ENCODE assay signal across 1 cellular context in the genomic region with DNA sequence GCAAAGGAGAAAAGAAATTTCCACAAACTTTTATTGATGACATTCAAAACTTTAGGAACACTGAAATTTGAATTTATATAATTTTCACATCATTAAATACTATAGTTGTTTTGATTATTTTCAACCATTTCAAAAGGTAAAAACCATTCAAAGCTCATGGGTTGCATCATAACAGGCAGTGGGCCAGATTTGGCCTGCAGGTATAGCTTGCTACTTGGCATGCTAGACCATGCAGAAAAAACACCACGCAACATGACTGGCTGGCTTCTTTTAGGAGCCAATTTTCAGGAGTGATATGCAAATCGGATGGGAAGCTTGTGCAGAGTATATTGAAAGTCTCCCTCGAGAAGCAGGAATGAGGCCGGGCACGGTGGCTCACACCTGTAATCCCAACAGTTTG.
TF ChIP-seq lines count a peak whose summit lies in the region.

No MANE protein-coding gene starts in this region.

TF ChIP-seq in H1, 55 proteins besides CTCF, POLR2A, EP300 and RAD21:
- TF ChIP-seq TEAD4 (IDR thresholded peaks at IDR 0.05; ENCODE audit: low read depth, low read length), result no peak
- no peak for TF ChIP-seq JUND (IDR thresholded peaks at IDR 0.05; ENCODE audit: low read length)
- no peak for TF ChIP-seq ASH2L (IDR thresholded peaks at IDR 0.05; ENCODE audit: low read length)
- TF ChIP-seq BCL11A (IDR thresholded peaks at IDR 0.05; ENCODE audit: low read depth in 2 of 2, low read length in 2 of 2), result no peak
- no peak for TF ChIP-seq JUN (IDR thresholded peaks at IDR 0.05; ENCODE audit: low read depth, low read length)
- TF ChIP-seq SIRT6 (IDR thresholded peaks at IDR 0.05; ENCODE audit: low read length), result no peak
- TF ChIP-seq MAFK (IDR thresholded peaks at IDR 0.05; ENCODE audit: low read depth, low read length), result no peak
- no peak for TF ChIP-seq KDM1A (IDR thresholded peaks at IDR 0.05; ENCODE audit: borderline replicate concordance, low read length)
- TF ChIP-seq SIX5 (IDR thresholded peaks at IDR 0.05; ENCODE audit: low read depth, low read length), result no peak
- TF ChIP-seq CHD1 (IDR thresholded peaks at IDR 0.05; ENCODE audit: low read depth, low read length), result no peak
- no peak for TF ChIP-seq TCF12 (IDR thresholded peaks at IDR 0.05; ENCODE audit: low read depth, low read length)
- TF ChIP-seq POU5F1 (IDR thresholded peaks at IDR 0.05; ENCODE audit: low read depth, low read length), result no peak
- no peak for TF ChIP-seq CBX8 (IDR thresholded peaks at IDR 0.05; ENCODE audit: borderline replicate concordance, low read depth, low read length)
- no peak for TF ChIP-seq TBP (IDR thresholded peaks at IDR 0.05; ENCODE audit: low read depth, low read length)
- no peak for TF ChIP-seq SAP30 (IDR thresholded peaks at IDR 0.05; ENCODE audit: insufficient read depth, insufficient replicate concordance, low read length)
- no peak for TF ChIP-seq SUZ12 (IDR thresholded peaks at IDR 0.05; ENCODE audit: low read length)
- TF ChIP-seq CBX5 (IDR thresholded peaks at IDR 0.05; ENCODE audit: low read depth, low read length), result no peak
- no peak for TF ChIP-seq HDAC6 (IDR thresholded peaks at IDR 0.05; ENCODE audit: low read depth, low read length)
- TF ChIP-seq RBBP5 (IDR thresholded peaks at IDR 0.05; ENCODE audit: borderline replicate concordance, low read depth, low read length), result no peak
- no peak for TF ChIP-seq GTF2F1 (IDR thresholded peaks at IDR 0.05; ENCODE audit: borderline replicate concordance, low read depth, low read length)
